In genomic region chr1:227356582-227357228, GRCh38 we compare ENCODE assay signal across 11 cellular contexts. TPM values are rescaled to one million over a fixed set of nuclear protein-coding genes. Genes with fewer than 3 reads are reported as not detected.
DNase-seq lines count a peak whose midpoint lies in the region; ATAC-seq and TF ChIP-seq lines count a peak whose summit lies in the region.
"Had no signal": no experiment of that assay in that cellular context is flagged by ENCODE, and none has a peak within 500 bp of the region (broad histone marks: within the 10 kb centered on the region; RNA-seq: fewer than 3 reads in every experiment).

No MANE protein-coding gene starts in this region.

- CTCF ChIA-PET in AG04450 (lab: Charles Lee) = no interaction called here

- H3K18ac ChIP-seq in mesendoderm (ENCODE audit: low read length) = no peak overlapping the region

- H3K27ac ChIP-seq in AG04450 (ENCODE audit: low read depth, low read length) (peak overlapping the region; percentile 65), HUES6 (ENCODE audit: low read depth, low read length) (peak overlapping the region; percentile 83), coronary artery (peak overlapping the region; percentile 19 to 56), mesendoderm (ENCODE audit: low read depth, low read length) (peak overlapping the region; percentile 60)

- H2AK5ac ChIP-seq in mesendoderm (ENCODE audit: low read length) = peak overlapping the region; percentile 8

- no peak for ATAC-seq in HG03378 (IDR thresholded peaks at IDR 0.05; ENCODE audit: unreplicated experiment)
- ATAC-seq in HG03095 (IDR thresholded peaks at IDR 0.05; ENCODE audit: unreplicated experiment) = no peak

- no peak overlapping the region for H4K5ac ChIP-seq in mesendoderm (ENCODE audit: low read length)

- no peak overlapping the region for H4K8ac ChIP-seq in mesendoderm (ENCODE audit: low read depth, low read length)

- H3K4me2 ChIP-seq in mesendoderm (ENCODE audit: low read length) = no peak overlapping the region

- H3K27me3 ChIP-seq in AG04450 (ENCODE audit: control insufficient read depth, insufficient read depth, low read length) (no peaks in the 10 kb centered on the region), HUES6 (ENCODE audit: control insufficient read depth, insufficient read depth, low read length) (no peaks in the 10 kb centered on the region), mesendoderm (ENCODE audit: insufficient read depth, low read length, poor library complexity) (no peaks in the 10 kb centered on the region)

- no peak overlapping the region for H2BK5ac ChIP-seq in mesendoderm (ENCODE audit: low read length)

- H3K79me1 ChIP-seq in mesendoderm (ENCODE audit: low read length) = no peaks in the 10 kb centered on the region

- H3K4ac ChIP-seq in mesendoderm (ENCODE audit: low read depth, low read length) = peak overlapping the region; percentile 48

- peak overlapping the region; percentile 82 for H3K9ac ChIP-seq in HUES6 (ENCODE audit: low read length)
- no peak overlapping the region for H3K9ac ChIP-seq in mesendoderm (ENCODE audit: low read length)

- H3K4me1 ChIP-seq in HUES6 (ENCODE audit: control insufficient read depth, insufficient read depth, low read length) = peaks cover 29% of the 10 kb centered on the region
- H3K4me1 ChIP-seq in mesendoderm (ENCODE audit: control insufficient read depth, low read depth, low read length) = peaks cover 11% of the 10 kb centered on the region

- H3K9me3 ChIP-seq in AG04450 (ENCODE audit: control insufficient read depth, insufficient read depth, low read length) (no peaks in the 10 kb centered on the region), HUES6 (ENCODE audit: control insufficient read depth, insufficient read depth, low read depth, low read length) (no peaks in the 10 kb centered on the region; the same call in 1 of the 2 replicates)

- DNase-seq in AG04450 (ENCODE audit: low read depth, low spot score) = no peak
- no peak for DNase-seq in coronary artery (ENCODE audit: low spot score)
- peak; percentile 88 for DNase-seq in mesendoderm
- DNase-seq in NCI-H82 (lab: John Stamatoyannopoulos, UW) = no peak
- no peak for DNase-seq in activated T-cell treated with anti-CD3 and anti-CD28 coated beads, Interleukin-2, amount 50 U/mL, for 48 hours
- DNase-seq: activated naive CD8-positive, alpha-beta T cell treated with anti-CD3 and anti-CD28 coated beads, Interleukin-2, amount 10 ng/mL, durations not matched to agents 7 days and 5 days; CD4-positive, alpha-beta T cell had no signal

- H2BK15ac ChIP-seq in mesendoderm (replicated peaks; ENCODE audit: low read depth) = no peak overlapping the region

- POLR2A ChIA-PET in AG04450 (lab: Yijun Ruan, JAX) = interaction anchor here (1.8 kb wide), 1 partner anchor 13 kb away, joined by 9 read pairs; no protein-coding TSS in a partner anchor

- no peaks in the 10 kb centered on the region for H3K79me2 ChIP-seq in mesendoderm (ENCODE audit: control insufficient read depth, insufficient read depth, low read length)

- H3K36me3 ChIP-seq in HUES6 (ENCODE audit: control insufficient read depth, insufficient read depth, low read length) (no peaks in the 10 kb centered on the region), mesendoderm (ENCODE audit: control insufficient read depth, insufficient read depth, low read length) (no peaks in the 10 kb centered on the region)

- H3K23ac ChIP-seq in mesendoderm (ENCODE audit: low read length) = no peak overlapping the region

- 100% methylated on average over 2 of the region's 7 CpGs for WGBS in mesendoderm (ENCODE audit: extremely low coverage, insufficient coverage, low lambda C conversion rate)

- H3K4me3 ChIP-seq in AG04450 (ENCODE audit: low read depth, low read length) (no peak overlapping the region), HUES6 (ENCODE audit: low read depth, low read length) (peak overlapping the region; percentile 36; the same call in 1 of the 2 replicates), coronary artery (no peak overlapping the region), mesendoderm (ENCODE audit: low read length) (no peak overlapping the region)
- H3K4me3 ChIP-seq: skin epidermis had no signal

- no peak overlapping the region for H3K56ac ChIP-seq in mesendoderm (ENCODE audit: low read length)

- TF ChIP-seq CTCF in AG04450 (IDR thresholded peaks at IDR 0.05; ENCODE audit: low read depth, low read length) = no peak
- TF ChIP-seq CTCF in coronary artery (IDR thresholded peaks at IDR 0.05) = no peak

- H2BK120ac ChIP-seq in mesendoderm (ENCODE audit: low read depth, low read length) = no peak overlapping the region

RNA-seq across cellular contexts. Expression of gene CDC42BPA, which starts 38.4 kb away (rescaled TPM):
- 25.4 and 30.7 TPM in 2 replicates for polyA plus RNA-seq in AG04450 (2011; rRNA removed)
- polyA minus RNA-seq in AG04450 (2011; rRNA and poly(A)+ RNA removed) = 40.8 and 65.6 TPM in 2 replicates
- 9.7 TPM for polyA plus RNA-seq in mesendoderm (2013, experiment 1 of 2)
- polyA plus RNA-seq in mesendoderm (2013, experiment 2 of 2) = 10.0 TPM
